ENCODE assay signal across 1 cellular context in genomic region chr20:21498646-21499045, GRCh38.
TF ChIP-seq lines count a peak whose summit lies in the region.

No MANE protein-coding gene starts in this region.

TF ChIP-seq in HepG2, 621 proteins besides CTCF, POLR2A, EP300 and RAD21:
- TF ChIP-seq ZNF281 (CRISPR knock-in tag; IDR thresholded peaks at IDR 0.05; ENCODE audit: borderline replicate concordance) (0 out of 2 replicates have a peak, but pooled peaks have one; percentile 17), SIN3B (IDR thresholded peaks at IDR 0.05; ENCODE audit: low read length) (no peak)
TF ChIP-seq in HepG2: peak in this region for 1.
